Comparison of ENCODE assay signal across 8 cellular contexts in genomic region chr12:108139454-108139853, GRCh38. TPM values are rescaled to one million over a fixed set of nuclear protein-coding genes. Genes with fewer than 3 reads are reported as not detected.
"Had no signal": no experiment of that assay in that cellular context is flagged by ENCODE, and none has a peak within 500 bp of the region (broad histone marks: within the 10 kb centered on the region; RNA-seq: fewer than 3 reads in every experiment).

No MANE protein-coding gene starts in this region.

- DNase-seq: GDM1, GF-D8 had no signal

- H3K4me3 ChIP-seq: GM12878 had no signal

- FAIRE-seq: G401.6, GM12878, GM12891, GM12892, GM18507, GM19239 had no signal

- ATAC-seq: GM12878 had no signal

RNA-seq across cellular contexts. Expression of gene WSCD2, which starts 10.4 kb away (rescaled TPM):
- total RNA-seq: GM12878 had no signal
